Comparison of ENCODE assay signal across 1 cellular context in the genomic region with DNA sequence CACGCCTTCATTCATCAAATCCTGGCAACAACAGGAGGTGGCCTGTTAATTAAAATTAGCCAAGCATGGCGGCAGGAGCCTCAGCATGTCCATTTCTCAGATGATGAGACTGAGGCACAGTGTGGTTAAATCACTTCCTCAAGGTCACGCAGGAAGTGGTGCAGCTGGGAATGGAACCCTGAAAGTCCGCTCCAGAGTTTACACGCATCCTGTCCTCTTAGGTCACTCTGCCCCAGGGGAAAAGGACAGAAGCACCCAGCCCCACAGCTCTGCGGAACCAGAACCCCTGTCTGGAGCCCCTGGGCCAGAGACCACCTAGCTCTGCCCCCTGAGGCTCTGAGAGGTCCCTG.
TF ChIP-seq lines count a peak whose summit lies in the region.

No MANE protein-coding gene starts in this region.

TF ChIP-seq in SK-N-SH treated with all-trans-retinoic acid at 6 μM for 48 hours, 23 proteins besides CTCF, POLR2A, EP300 and RAD21 (continued from another document):
- TF ChIP-seq, protein P1, sequence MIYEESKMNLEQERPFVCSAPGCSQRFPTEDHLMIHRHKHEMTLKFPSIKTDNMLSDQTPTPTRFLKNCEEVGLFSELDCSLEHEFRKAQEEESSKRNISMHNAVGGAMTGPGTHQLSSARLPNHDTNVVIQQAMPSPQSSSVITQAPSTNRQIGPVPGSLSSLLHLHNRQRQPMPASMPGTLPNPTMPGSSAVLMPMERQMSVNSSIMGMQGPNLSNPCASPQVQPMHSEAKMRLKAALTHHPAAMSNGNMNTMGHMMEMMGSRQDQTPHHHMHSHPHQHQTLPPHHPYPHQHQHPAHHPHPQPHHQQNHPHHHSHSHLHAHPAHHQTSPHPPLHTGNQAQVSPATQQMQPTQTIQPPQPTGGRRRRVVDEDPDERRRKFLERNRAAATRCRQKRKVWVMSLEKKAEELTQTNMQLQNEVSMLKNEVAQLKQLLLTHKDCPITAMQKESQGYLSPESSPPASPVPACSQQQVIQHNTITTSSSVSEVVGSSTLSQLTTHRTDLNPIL (CRISPR knock-in tag; IDR thresholded peaks at IDR 0.05; ENCODE audit: low read depth) = no peak
- TF ChIP-seq ZNF565 (CRISPR knock-in tag; conservative IDR thresholded peaks at IDR 0.05; ENCODE audit: low read depth) (no peak), TCF4 (CRISPR knock-in tag; IDR thresholded peaks at IDR 0.05; ENCODE audit: borderline replicate concordance) (no peak), ZNF8 (CRISPR knock-in tag; IDR thresholded peaks at IDR 0.05) (no peak), PPARA (CRISPR knock-in tag; IDR thresholded peaks at IDR 0.05; ENCODE audit: borderline replicate concordance) (no peak), ISL1 (CRISPR knock-in tag; IDR thresholded peaks at IDR 0.05) (no peak), ZNF70 (CRISPR knock-in tag; IDR thresholded peaks at IDR 0.05) (no peak), OSR1 (CRISPR knock-in tag; IDR thresholded peaks at IDR 0.05) (no peak), ZFP30 (CRISPR knock-in tag; IDR thresholded peaks at IDR 0.05) (no peak)
- TF ChIP-seq, protein P2, sequence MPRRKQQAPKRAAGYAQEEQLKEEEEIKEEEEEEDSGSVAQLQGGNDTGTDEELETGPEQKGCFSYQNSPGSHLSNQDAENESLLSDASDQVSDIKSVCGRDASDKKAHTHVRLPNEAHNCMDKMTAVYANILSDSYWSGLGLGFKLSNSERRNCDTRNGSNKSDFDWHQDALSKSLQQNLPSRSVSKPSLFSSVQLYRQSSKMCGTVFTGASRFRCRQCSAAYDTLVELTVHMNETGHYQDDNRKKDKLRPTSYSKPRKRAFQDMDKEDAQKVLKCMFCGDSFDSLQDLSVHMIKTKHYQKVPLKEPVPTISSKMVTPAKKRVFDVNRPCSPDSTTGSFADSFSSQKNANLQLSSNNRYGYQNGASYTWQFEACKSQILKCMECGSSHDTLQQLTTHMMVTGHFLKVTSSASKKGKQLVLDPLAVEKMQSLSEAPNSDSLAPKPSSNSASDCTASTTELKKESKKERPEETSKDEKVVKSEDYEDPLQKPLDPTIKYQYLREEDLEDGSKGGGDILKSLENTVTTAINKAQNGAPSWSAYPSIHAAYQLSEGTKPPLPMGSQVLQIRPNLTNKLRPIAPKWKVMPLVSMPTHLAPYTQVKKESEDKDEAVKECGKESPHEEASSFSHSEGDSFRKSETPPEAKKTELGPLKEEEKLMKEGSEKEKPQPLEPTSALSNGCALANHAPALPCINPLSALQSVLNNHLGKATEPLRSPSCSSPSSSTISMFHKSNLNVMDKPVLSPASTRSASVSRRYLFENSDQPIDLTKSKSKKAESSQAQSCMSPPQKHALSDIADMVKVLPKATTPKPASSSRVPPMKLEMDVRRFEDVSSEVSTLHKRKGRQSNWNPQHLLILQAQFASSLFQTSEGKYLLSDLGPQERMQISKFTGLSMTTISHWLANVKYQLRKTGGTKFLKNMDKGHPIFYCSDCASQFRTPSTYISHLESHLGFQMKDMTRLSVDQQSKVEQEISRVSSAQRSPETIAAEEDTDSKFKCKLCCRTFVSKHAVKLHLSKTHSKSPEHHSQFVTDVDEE (CRISPR knock-in tag; IDR thresholded peaks at IDR 0.05) = no peak
- TF ChIP-seq, protein P3, sequence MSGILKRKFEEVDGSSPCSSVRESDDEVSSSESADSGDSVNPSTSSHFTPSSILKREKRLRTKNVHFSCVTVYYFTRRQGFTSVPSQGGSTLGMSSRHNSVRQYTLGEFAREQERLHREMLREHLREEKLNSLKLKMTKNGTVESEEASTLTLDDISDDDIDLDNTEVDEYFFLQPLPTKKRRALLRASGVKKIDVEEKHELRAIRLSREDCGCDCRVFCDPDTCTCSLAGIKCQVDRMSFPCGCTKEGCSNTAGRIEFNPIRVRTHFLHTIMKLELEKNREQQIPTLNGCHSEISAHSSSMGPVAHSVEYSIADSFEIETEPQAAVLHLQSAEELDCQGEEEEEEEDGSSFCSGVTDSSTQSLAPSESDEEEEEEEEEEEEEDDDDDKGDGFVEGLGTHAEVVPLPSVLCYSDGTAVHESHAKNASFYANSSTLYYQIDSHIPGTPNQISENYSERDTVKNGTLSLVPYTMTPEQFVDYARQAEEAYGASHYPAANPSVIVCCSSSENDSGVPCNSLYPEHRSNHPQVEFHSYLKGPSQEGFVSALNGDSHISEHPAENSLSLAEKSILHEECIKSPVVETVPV (CRISPR knock-in tag; IDR thresholded peaks at IDR 0.05) = no peak
- TF ChIP-seq, protein P4, sequence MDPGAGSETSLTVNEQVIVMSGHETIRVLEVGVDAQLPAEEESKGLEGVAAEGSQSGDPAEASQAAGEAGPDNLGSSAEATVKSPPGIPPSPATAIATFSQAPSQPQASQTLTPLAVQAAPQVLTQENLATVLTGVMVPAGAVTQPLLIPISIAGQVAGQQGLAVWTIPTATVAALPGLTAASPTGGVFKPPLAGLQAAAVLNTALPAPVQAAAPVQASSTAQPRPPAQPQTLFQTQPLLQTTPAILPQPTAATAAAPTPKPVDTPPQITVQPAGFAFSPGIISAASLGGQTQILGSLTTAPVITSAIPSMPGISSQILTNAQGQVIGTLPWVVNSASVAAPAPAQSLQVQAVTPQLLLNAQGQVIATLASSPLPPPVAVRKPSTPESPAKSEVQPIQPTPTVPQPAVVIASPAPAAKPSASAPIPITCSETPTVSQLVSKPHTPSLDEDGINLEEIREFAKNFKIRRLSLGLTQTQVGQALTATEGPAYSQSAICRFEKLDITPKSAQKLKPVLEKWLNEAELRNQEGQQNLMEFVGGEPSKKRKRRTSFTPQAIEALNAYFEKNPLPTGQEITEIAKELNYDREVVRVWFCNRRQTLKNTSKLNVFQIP (CRISPR knock-in tag; IDR thresholded peaks at IDR 0.05; ENCODE audit: borderline replicate concordance, low read depth) = no peak
